ENCODE assay signal across 25 cellular contexts in genomic region chr3:146241523-146242240, GRCh38. TPM values are rescaled to one million over a fixed set of nuclear protein-coding genes. Genes with fewer than 3 reads are reported as not detected.
A peak's percentile ranks its signal among the peaks of the same experiment; 100 is the strongest.
DNase-seq lines count a peak whose midpoint lies in the region; ATAC-seq and TF ChIP-seq lines count a peak whose summit lies in the region.
"Had no signal": no experiment of that assay in that cellular context is flagged by ENCODE, and none has a peak within 500 bp of the region (broad histone marks: within the 10 kb centered on the region; RNA-seq: fewer than 3 reads in every experiment).

No MANE protein-coding gene starts in this region.

- H3K27me3 ChIP-seq in ACC112 (ENCODE audit: insufficient read depth, low read length) = no peaks in the 10 kb centered on the region
- H3K27me3 ChIP-seq in ascending aorta = no peaks in the 10 kb centered on the region
- H3K27me3 ChIP-seq: right lobe of liver, suprapubic skin had no signal

- peaks cover 31% of the 10 kb centered on the region for H3K36me3 ChIP-seq in ACC112 (ENCODE audit: insufficient read depth, low read length)
- H3K36me3 ChIP-seq in ascending aorta = peaks cover 0 to 13% of the 10 kb centered on the region in 2 donors
- H3K36me3 ChIP-seq: lower lobe of right lung, right lobe of liver, suprapubic skin had no signal

- H3K27ac ChIP-seq in ACC112 (ENCODE audit: low read depth, low read length) (peak overlapping the region; percentile 28), ascending aorta (peak overlapping the region; percentile 90 to 93)
- H3K27ac ChIP-seq: lower lobe of right lung, right lobe of liver, suprapubic skin had no signal

- H3K4me3 ChIP-seq in ACC112 (ENCODE audit: low read depth, low read length) = no peak overlapping the region
- H3K4me3 ChIP-seq in ascending aorta = peak overlapping the region; percentile 16 to 27
- H3K4me3 ChIP-seq: lower lobe of right lung, right lobe of liver, suprapubic skin had no signal

- TF ChIP-seq CTCF in ascending aorta (IDR thresholded peaks at IDR 0.05) = no peak

- H3K9me3 ChIP-seq in ascending aorta = peaks cover 5 to 43% of the 10 kb centered on the region in 2 donors
- H3K9me3 ChIP-seq: suprapubic skin had no signal

- DNase-seq in ascending aorta (ENCODE audit: low spot score in 2 of 2) (peak; percentile 45 to 83), fibroblast of gingiva (ENCODE audit: low read depth) (peak; percentile 88), non-pigmented ciliary epithelial cell (ENCODE audit: low read depth) (peak; percentile 91), SIG-M5 treated with dmso at 0.1 percent for 504 hours (lab: John Stamatoyannopoulos, UW; ENCODE audit: unreplicated experiment) (no peak)
- DNase-seq in activated CD4-positive, alpha-beta T cell treated with anti-CD3 and anti-CD28 coated beads, Interleukin-2, amount 50 U/mL, for 4 hours = no peak
- DNase-seq: activated CD4-positive, CD25-positive, alpha-beta regulatory T cell treated with anti-CD3 and anti-CD28 coated beads, Interleukin-2, amount 50 U/mL, for 72 hours; activated naive CD4-positive, alpha-beta T cell treated with anti-CD3 and anti-CD28 coated beads, Interleukin-2, amount 50 U/mL, for 16 hours; activated T-cell treated with anti-CD3 and anti-CD28 coated beads, Interleukin-2, amount 50 U/mL, for 72 hours; CD8-positive, alpha-beta T cell; DMS153; GDM1; GOT3; lower lobe of right lung; NCI-H2171; NCI-H69; occipital lobe; right lobe of liver; stimulated activated CD4-positive, alpha-beta T cell treated with anti-CD3 and anti-CD28 coated beads, Interleukin-15, amount 100 ng/mL, for 24 hours; SW 1271 had no signal

- no peak overlapping the region for H2AFZ ChIP-seq in ACC112 (ENCODE audit: low read length, unreplicated experiment)

- H3K79me2 ChIP-seq in ACC112 (ENCODE audit: control insufficient read depth, insufficient read depth, low read length, unreplicated experiment) = peaks cover 9% of the 10 kb centered on the region

- ATAC-seq in GM18498 (IDR thresholded peaks at IDR 0.05; ENCODE audit: unreplicated experiment) = no peak
- ATAC-seq in GM21447 (IDR thresholded peaks at IDR 0.05; ENCODE audit: unreplicated experiment) = no peak
- ATAC-seq: activated T-cell treated with anti-CD3 and anti-CD28 coated beads, Interleukin-2, amount 50 U/mL, for 72 hours; CD8-positive, alpha-beta T cell; HepG2 had no signal

- H3K4me1 ChIP-seq in ACC112 (ENCODE audit: control insufficient read depth, insufficient read depth, low read length, unreplicated experiment) (peaks cover 7% of the 10 kb centered on the region), ascending aorta (peaks cover 0 to 7% of the 10 kb centered on the region in 2 donors)
- H3K4me1 ChIP-seq: right lobe of liver, suprapubic skin had no signal

- intact Hi-C loops in ascending aorta (cut with DNase I) = loop anchor here (5.0 kb wide), 1 partner anchor 36 kb away; no protein-coding TSS in a partner anchor

RNA-seq across cellular contexts. Expression of gene PLSCR4, which starts 9.2 kb away (rescaled TPM):
- total RNA-seq in ascending aorta = 87.2 TPM
- total RNA-seq: activated CD8-positive, alpha-beta memory T cell treated with anti-CD3 and anti-CD28 coated beads for 36 hours; activated T-cell treated with anti-CD3 and anti-CD28 coated beads, Interleukin-2, amount 50 U/mL, for 72 hours; CD8-positive, alpha-beta T cell had no signal

Comparison
In these comparisons a context has a peak if more than half of its experiments do, and no peak if none do; other contexts are left out.
1. DNase-seq: peak in ascending aorta (2 of 2), fibroblast of gingiva (single experiment) and non-pigmented ciliary epithelial cell (single experiment); none in activated CD4-positive, alpha-beta T cell treated with anti-CD3 and anti-CD28 coated beads, Interleukin-2, amount 50 U/mL, for 4 hours (0 of 2) and SIG-M5 treated with dmso at 0.1 percent for 504 hours (single experiment).